Comparison of ENCODE assay signal across 11 cellular contexts in the genomic region with DNA sequence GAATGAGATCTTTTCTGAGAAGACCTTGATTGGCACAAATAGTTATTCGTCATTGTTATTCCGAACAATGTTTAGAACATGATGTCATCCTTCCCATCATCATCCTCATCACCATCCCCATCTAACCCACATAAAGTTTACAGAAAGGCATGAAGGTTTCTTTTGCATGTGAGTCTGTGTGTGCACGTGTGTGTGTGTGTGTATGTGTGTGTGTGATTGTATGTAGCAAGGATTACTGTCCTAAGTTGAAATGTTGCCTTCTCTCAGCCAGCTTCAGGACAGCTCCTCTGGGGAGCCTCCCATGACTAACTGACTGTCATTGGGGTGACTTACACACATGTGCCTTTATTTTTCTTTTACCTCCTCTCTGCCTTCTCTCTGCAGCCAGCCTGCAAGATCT.
DNase-seq lines count a peak whose midpoint lies in the region; ATAC-seq, FAIRE-seq and TF ChIP-seq lines count a peak whose summit lies in the region.
"Had no signal": no experiment of that assay in that cellular context is flagged by ENCODE, and none has a peak within 500 bp of the region (broad histone marks: within the 10 kb centered on the region; RNA-seq: fewer than 3 reads in every experiment).

No MANE protein-coding gene starts in this region.

- CTCF ChIA-PET in CD8-positive, alpha-beta T cell (lab: Charles Lee) = no interaction called here

- peaks cover 41% of the 10 kb centered on the region for H3K27me3 Mint-ChIP-seq in CD8-positive, alpha-beta T cell (ENCODE audit: low read depth)
- H3K27me3 Mint-ChIP-seq in activated naive CD8-positive, alpha-beta T cell treated with anti-CD3 and anti-CD28 coated beads, Interleukin-2, amount 50 U/mL, for 24 hours = peaks cover 46% of the 10 kb centered on the region

- no peaks in the 10 kb centered on the region for H3K79me2 ChIP-seq in keratinocyte (ENCODE audit: control insufficient read depth, insufficient read depth, low read length)

- peaks cover 46% of the 10 kb centered on the region for H3K4me1 ChIP-seq in CD8-positive, alpha-beta T cell (ENCODE audit: insufficient read depth, low read length)
- H3K4me1 ChIP-seq in keratinocyte (ENCODE audit: control insufficient read depth, extremely low read depth, insufficient read depth, low read length) (peaks cover 19% of the 10 kb centered on the region), upper lobe of right lung (peaks cover 2% of the 10 kb centered on the region)
- H3K4me1 ChIP-seq: vagina had no signal

- no peak overlapping the region for H3K4me3 ChIP-seq in CD8-positive, alpha-beta T cell (ENCODE audit: low read depth, low read length)
- H3K4me3 ChIP-seq in keratinocyte (ENCODE audit: control insufficient read depth in 2 of 3, extremely low read depth in 1 of 3, insufficient read depth in 2 of 3, low read depth in 1 of 3, low read length in 3 of 3) (peak overlapping the region in 1 of 3 experiments; percentile 34), upper lobe of right lung (no peak overlapping the region)
- H3K4me3 ChIP-seq: vagina had no signal

- H3K4me3 Mint-ChIP-seq in CD8-positive, alpha-beta T cell = peak overlapping the region; percentile 53
- H3K4me3 Mint-ChIP-seq in activated naive CD8-positive, alpha-beta T cell treated with anti-CD3 and anti-CD28 coated beads, Interleukin-2, amount 50 U/mL, for 24 hours = no peak overlapping the region

- H2AFZ ChIP-seq in keratinocyte (ENCODE audit: control insufficient read depth, low read length) = no peak overlapping the region

- peak overlapping the region; percentile 60 for H3K4me2 ChIP-seq in keratinocyte (ENCODE audit: control insufficient read depth, extremely low read depth, insufficient read depth, low read depth, low read length)

- POLR2A ChIA-PET in CD8-positive, alpha-beta T cell (lab: Charles Lee) = no interaction called here

- peak in 1 of 7 experiments; percentile 17 for DNase-seq in CD8-positive, alpha-beta T cell
- DNase-seq in HT1080 (ENCODE audit: low read depth) = peak; percentile 69
- no peak for DNase-seq in activated naive CD8-positive, alpha-beta T cell treated with anti-CD3 and anti-CD28 coated beads, Interleukin-2, amount 50 U/mL, for 24 hours
- no peak for DNase-seq in keratinocyte (ENCODE audit: low read depth, low spot score)
- DNase-seq in AG20443 (ENCODE audit: low spot score) = no peak
- DNase-seq in upper lobe of right lung = no peak
- DNase-seq: hippocampal formation, NCI-H146 had no signal

- H3K27me3 ChIP-seq in CD8-positive, alpha-beta T cell (ENCODE audit: insufficient read depth, low read length) = no peaks in the 10 kb centered on the region
- H3K27me3 ChIP-seq in keratinocyte (ENCODE audit: control insufficient read depth, extremely low read depth, insufficient read depth, low read length) (no peaks in the 10 kb centered on the region), upper lobe of right lung (no peaks in the 10 kb centered on the region)
- H3K27me3 ChIP-seq: vagina had no signal

- no peaks in the 10 kb centered on the region for H3K36me3 Mint-ChIP-seq in CD8-positive, alpha-beta T cell
- H3K36me3 Mint-ChIP-seq in activated naive CD8-positive, alpha-beta T cell treated with anti-CD3 and anti-CD28 coated beads, Interleukin-2, amount 50 U/mL, for 24 hours (ENCODE audit: low read depth) = peaks cover 4% of the 10 kb centered on the region

- H3K9me3 Mint-ChIP-seq in CD8-positive, alpha-beta T cell = no peaks in the 10 kb centered on the region
- H3K9me3 Mint-ChIP-seq in activated naive CD8-positive, alpha-beta T cell treated with anti-CD3 and anti-CD28 coated beads, Interleukin-2, amount 50 U/mL, for 24 hours = no peaks in the 10 kb centered on the region

- ATAC-seq in CD8-positive, alpha-beta T cell = no peak
- no peak for ATAC-seq in activated naive CD8-positive, alpha-beta T cell treated with anti-CD3 and anti-CD28 coated beads, Interleukin-2, amount 50 U/mL, for 24 hours
- ATAC-seq in upper lobe of right lung (no peak), GM21825 (IDR thresholded peaks at IDR 0.05; ENCODE audit: unreplicated experiment) (no peak), HG02623 (IDR thresholded peaks at IDR 0.05; ENCODE audit: unreplicated experiment) (no peak)

- peaks cover 86% of the 10 kb centered on the region for H3K4me1 Mint-ChIP-seq in CD8-positive, alpha-beta T cell (ENCODE audit: low read depth)
- H3K4me1 Mint-ChIP-seq in activated naive CD8-positive, alpha-beta T cell treated with anti-CD3 and anti-CD28 coated beads, Interleukin-2, amount 50 U/mL, for 24 hours = peaks cover 64% of the 10 kb centered on the region

- dilution Hi-C loops in keratinocyte (cut with MboI; ENCODE audit: extremely low pct_ligation_motif_present, low sequenced_read_pairs) = no loop called here

- no peaks in the 10 kb centered on the region for H3K9me1 ChIP-seq in keratinocyte (ENCODE audit: control insufficient read depth, extremely low read depth, insufficient read depth, low read length)

- no peaks in the 10 kb centered on the region for H3K36me3 ChIP-seq in CD8-positive, alpha-beta T cell (ENCODE audit: insufficient read depth, low read length)
- H3K36me3 ChIP-seq in keratinocyte (ENCODE audit: control insufficient read depth in 2 of 2, extremely low read depth in 1 of 2, insufficient read depth in 2 of 2, low read length in 2 of 2) (no peaks in the 10 kb centered on the region), upper lobe of right lung (no peaks in the 10 kb centered on the region)
- H3K36me3 ChIP-seq: vagina had no signal

- peak; percentile 69 for FAIRE-seq in keratinocyte (lab: Jason Lieb, UNC)

- H4K20me1 ChIP-seq in keratinocyte (ENCODE audit: control insufficient read depth, extremely low read depth, insufficient read depth, low read length) = no peaks in the 10 kb centered on the region

- H3K27ac Mint-ChIP-seq in CD8-positive, alpha-beta T cell = no peak overlapping the region
- peak overlapping the region; percentile 32 for H3K27ac Mint-ChIP-seq in activated naive CD8-positive, alpha-beta T cell treated with anti-CD3 and anti-CD28 coated beads, Interleukin-2, amount 50 U/mL, for 24 hours

- no peaks in the 10 kb centered on the region for H3K9me3 ChIP-seq in CD8-positive, alpha-beta T cell (ENCODE audit: low read length)
- no peaks in the 10 kb centered on the region for H3K9me3 ChIP-seq in keratinocyte (ENCODE audit: control insufficient read depth, low read depth, low read length)
- H3K9me3 ChIP-seq in upper lobe of right lung = no peaks in the 10 kb centered on the region
- H3K9me3 ChIP-seq: vagina had no signal

- no peak overlapping the region for H3K27ac ChIP-seq in CD8-positive, alpha-beta T cell (ENCODE audit: low read depth, low read length)
- H3K27ac ChIP-seq in keratinocyte (ENCODE audit: control insufficient read depth, insufficient read depth, low read length) = no peak overlapping the region
- H3K27ac ChIP-seq in upper lobe of right lung = no peak overlapping the region
- H3K27ac ChIP-seq: vagina had no signal

- H3K9ac ChIP-seq in keratinocyte (ENCODE audit: control insufficient read depth, extremely low read depth, insufficient read depth, low read length) = no peak overlapping the region

- no peak for TF ChIP-seq CTCF in CD8-positive, alpha-beta T cell (IDR thresholded peaks at IDR 0.05)
- TF ChIP-seq CTCF in keratinocyte (optimal IDR thresholded peaks at IDR 0.05 in 1 of 3, IDR thresholded peaks at IDR 0.05 in 1 of 3, conservative IDR thresholded peaks at IDR 0.05 in 1 of 3; ENCODE audit: extremely low read depth in 1 of 3, insufficient read depth in 2 of 3, low read length in 3 of 3) = no peak
- TF ChIP-seq CTCF in upper lobe of right lung (IDR thresholded peaks at IDR 0.05) = no peak

- intact Hi-C loops in CD8-positive, alpha-beta T cell (cut with DNase I, micrococcal nuclease) = loop anchor here (1.0 to 10.0 kb wide), 5 partner anchors 59 to 735 kb away; partner anchors contain the start of genes IGF2R (in 2 of the 2) and WTAP (in 1 of the 2)
- intact Hi-C loops in upper lobe of right lung (cut with DNase I) = no loop called here
